10 cellular contexts compared by ENCODE assay signal in the genomic region with DNA sequence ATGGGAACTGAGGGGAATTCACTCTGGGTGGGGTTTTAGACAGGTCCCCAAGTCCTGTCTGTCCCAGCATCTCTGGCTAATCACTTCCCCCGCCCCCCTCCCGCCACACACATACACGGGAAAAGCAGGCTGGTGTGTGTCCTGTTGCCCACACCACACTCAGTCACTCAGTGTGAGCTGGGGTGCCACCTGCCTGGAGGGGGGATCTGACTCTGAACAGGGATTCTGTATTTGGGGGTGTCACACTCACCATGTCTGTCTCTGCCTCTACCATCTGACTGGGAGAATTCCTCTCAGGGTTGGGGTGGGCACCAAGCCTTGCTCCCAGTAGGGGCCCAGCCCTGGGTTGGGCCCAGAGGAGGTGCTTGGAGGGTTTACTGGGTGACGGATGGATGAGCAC. TPM values are rescaled to one million over a fixed set of nuclear protein-coding genes. Genes with fewer than 3 reads are reported as not detected.
DNase-seq lines count a peak whose midpoint lies in the region; ATAC-seq and TF ChIP-seq lines count a peak whose summit lies in the region.
"Had no signal": no experiment of that assay in that cellular context is flagged by ENCODE, and none has a peak within 500 bp of the region (broad histone marks: within the 10 kb centered on the region; RNA-seq: fewer than 3 reads in every experiment).

No MANE protein-coding gene starts in this region.

- H3K27ac ChIP-seq in angular gyrus (ENCODE audit: low read depth, low read length), result peak overlapping the region; percentile 56
- H3K27ac ChIP-seq in lung (ENCODE audit: low read depth in 1 of 2, low read length in 1 of 2), result peak overlapping the region; percentile 3 to 90
- H3K27ac ChIP-seq in vagina, result peak overlapping the region; percentile 71
- H3K27ac ChIP-seq: pancreas had no signal

- no peak for ATAC-seq in stimulated activated naive CD8-positive, alpha-beta T cell treated with anti-CD3 and anti-CD28 coated beads, Interleukin-15, Interleukin-2, amounts not matched to agents 100 U/mL and 50 U/mL, for 24 hours
- no peak for ATAC-seq in lung (ENCODE audit: insufficient read depth, low FRiP score)
- ATAC-seq in GM21723 (IDR thresholded peaks at IDR 0.05; ENCODE audit: unreplicated experiment), result no peak
- ATAC-seq: pancreas had no signal

- H3K4me3 ChIP-seq in lung, result no peak overlapping the region
- no peak overlapping the region for H3K4me3 ChIP-seq in vagina
- H3K4me3 ChIP-seq: pancreas had no signal

- TF ChIP-seq CTCF in lung (IDR thresholded peaks at IDR 0.05; ENCODE audit: control extremely low read depth, extremely low read depth) (no peak), vagina (IDR thresholded peaks at IDR 0.05) (no peak), MCF 10A (IDR thresholded peaks at IDR 0.05; ENCODE audit: unreplicated experiment) (no peak)

- H3K4me1 Mint-ChIP-seq in stimulated activated naive CD8-positive, alpha-beta T cell treated with anti-CD3 and anti-CD28 coated beads, Interleukin-15, Interleukin-2, amounts not matched to agents 100 ng/mL and 50 ng/mL, for 24 hours (ENCODE audit: low read depth), result peaks cover 99% of the 10 kb centered on the region
- peaks cover 43% of the 10 kb centered on the region for H3K4me1 Mint-ChIP-seq in MCF 10A (ENCODE audit: insufficient read depth, unreplicated experiment)

- H3K9me3 ChIP-seq in lung (ENCODE audit: control insufficient read depth in 2 of 2, insufficient read depth in 1 of 2, low read length in 1 of 2) (no peaks in the 10 kb centered on the region), vagina (no peaks in the 10 kb centered on the region)
- H3K9me3 ChIP-seq: pancreas had no signal

- intact Hi-C loops in vagina (cut with DNase I), result no loop called here
- intact Hi-C loops in head of caudate nucleus (cut with DNase I), result no loop called here
- intact Hi-C loops in MCF 10A (cut with micrococcal nuclease), result no loop called here

- no TSS peak for BruUV-seq in MCF 10A (replicated peaks; lab: Mats Ljungman, UMichigan)

- POLR2A ChIA-PET in MCF 10A (lab: Yijun Ruan, JAX), result no interaction called here

- H3K9me3 Mint-ChIP-seq in stimulated activated naive CD8-positive, alpha-beta T cell treated with anti-CD3 and anti-CD28 coated beads, Interleukin-15, Interleukin-2, amounts not matched to agents 100 ng/mL and 50 ng/mL, for 24 hours, result no peaks in the 10 kb centered on the region
- H3K9me3 Mint-ChIP-seq in MCF 10A (ENCODE audit: unreplicated experiment), result no peaks in the 10 kb centered on the region

- WGBS in lung, 2 donors, result 55 to 74% methylated on average over 4 of the region's 4 CpGs

- CTCF ChIA-PET in MCF 10A (lab: Yijun Ruan, JAX), result interaction anchor here (0.9 kb wide), 1 partner anchor 374 kb away, joined by 3 read pairs; no protein-coding TSS in a partner anchor

- H3K27ac Mint-ChIP-seq in stimulated activated naive CD8-positive, alpha-beta T cell treated with anti-CD3 and anti-CD28 coated beads, Interleukin-15, Interleukin-2, amounts not matched to agents 100 ng/mL and 50 ng/mL, for 24 hours, result peak overlapping the region; percentile 96
- no peak overlapping the region for H3K27ac Mint-ChIP-seq in MCF 10A (ENCODE audit: low read depth, unreplicated experiment)

- H3K27me3 ChIP-seq in lung (ENCODE audit: control insufficient read depth, insufficient read depth) (no peaks in the 10 kb centered on the region), vagina (no peaks in the 10 kb centered on the region)
- H3K27me3 ChIP-seq: pancreas had no signal

- peak overlapping the region; percentile 49 for H3K4me3 Mint-ChIP-seq in stimulated activated naive CD8-positive, alpha-beta T cell treated with anti-CD3 and anti-CD28 coated beads, Interleukin-15, Interleukin-2, amounts not matched to agents 100 ng/mL and 50 ng/mL, for 24 hours
- no peak overlapping the region for H3K4me3 Mint-ChIP-seq in MCF 10A (ENCODE audit: unreplicated experiment)

- H3K27me3 Mint-ChIP-seq in stimulated activated naive CD8-positive, alpha-beta T cell treated with anti-CD3 and anti-CD28 coated beads, Interleukin-15, Interleukin-2, amounts not matched to agents 100 ng/mL and 50 ng/mL, for 24 hours, result no peaks in the 10 kb centered on the region
- no peaks in the 10 kb centered on the region for H3K27me3 Mint-ChIP-seq in MCF 10A (ENCODE audit: insufficient read depth, unreplicated experiment)

- no peak for DNase-seq in stimulated activated naive CD8-positive, alpha-beta T cell treated with anti-CD3 and anti-CD28 coated beads, Interleukin-15, Interleukin-2, amounts not matched to agents 100 U/mL and 50 U/mL, for 24 hours
- no peak for DNase-seq in lung (ENCODE audit: low spot score)
- DNase-seq in vagina (ENCODE audit: extremely low spot score in 2 of 2), result no peak
- DNase-seq in head of caudate nucleus, result no peak
- no peak for DNase-seq in MCF 10A (ENCODE audit: unreplicated experiment)
- DNase-seq: pancreas; stimulated activated CD4-positive, alpha-beta T cell treated with anti-CD3 and anti-CD28 coated beads, Interleukin-4, amount 100 ng/mL, for 24 hours had no signal

- H3K36me3 Mint-ChIP-seq in stimulated activated naive CD8-positive, alpha-beta T cell treated with anti-CD3 and anti-CD28 coated beads, Interleukin-15, Interleukin-2, amounts not matched to agents 100 ng/mL and 50 ng/mL, for 24 hours (ENCODE audit: low read depth), result peaks cover 72% of the 10 kb centered on the region
- peaks cover 32% of the 10 kb centered on the region for H3K36me3 Mint-ChIP-seq in MCF 10A (ENCODE audit: insufficient read depth, unreplicated experiment)

- peaks cover 12 to 47% of the 10 kb centered on the region in 2 donors for H3K4me1 ChIP-seq in lung (ENCODE audit: control insufficient read depth in 2 of 2, insufficient read depth in 2 of 2, low read length in 2 of 2)
- H3K4me1 ChIP-seq in vagina, result peaks cover 76% of the 10 kb centered on the region

- H3K36me3 ChIP-seq in lung (ENCODE audit: control insufficient read depth in 2 of 2, insufficient read depth in 2 of 2, low read length in 2 of 2), result peaks cover 0 to 8% of the 10 kb centered on the region in 2 donors
- H3K36me3 ChIP-seq in vagina, result no peaks in the 10 kb centered on the region
- H3K36me3 ChIP-seq: pancreas had no signal

- TF ChIP-seq POLR2A in vagina (IDR thresholded peaks at IDR 0.05), result no peak

RNA-seq across cellular contexts. Expression of a gene that starts 31.1 kb away (rescaled TPM):
- total RNA-seq in lung (10 to 100 TPM; 16.2 to 46.0 TPM), vagina (24.1 TPM), MCF 10A (2022) (4.5 and 5.1 TPM in 2 replicates)
- polyA plus RNA-seq in lung, result 10 to 100 TPM in 1 of 2 donors, 1 to 10 TPM in 1; 9.6 to 19.6 TPM
